25 cellular contexts compared by ENCODE assay signal in the genomic region with DNA sequence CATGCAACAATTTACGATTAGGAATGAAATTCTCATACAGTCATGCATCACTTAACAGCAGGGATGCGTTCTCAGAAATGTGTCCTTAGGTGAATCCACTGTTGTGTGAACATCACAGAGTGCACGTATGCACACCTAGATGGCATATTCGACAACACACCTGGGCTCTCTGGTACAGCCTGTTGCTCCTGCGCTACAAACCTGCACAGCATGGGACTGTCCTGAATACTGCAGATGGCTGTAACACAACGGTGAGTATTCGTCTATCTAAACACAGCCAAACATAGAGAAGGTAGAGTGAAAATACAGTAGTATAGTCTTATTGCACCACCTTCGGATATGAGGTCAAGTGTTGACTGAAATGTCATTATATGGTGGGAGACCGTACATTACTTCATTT. TPM values are rescaled to one million over a fixed set of nuclear protein-coding genes. Genes with fewer than 3 reads are reported as not detected.
DNase-seq lines count a peak whose midpoint lies in the region; ATAC-seq, FAIRE-seq and TF ChIP-seq lines count a peak whose summit lies in the region.
"Had no signal": no experiment of that assay in that cellular context is flagged by ENCODE, and none has a peak within 500 bp of the region (broad histone marks: within the 10 kb centered on the region; RNA-seq: fewer than 3 reads in every experiment).

No MANE protein-coding gene starts in this region.

- DNase-seq in ELF-1 (ENCODE audit: low read depth, low spot score) (peak; percentile 0), NCI-H69 (lab: John Stamatoyannopoulos, UW) (peak; percentile 12), H1 (ENCODE audit: low read depth in 1 of 2, low spot score in 2 of 2) (no peak), foreskin melanocyte (no peak), HuH-7 (ENCODE audit: low spot score) (no peak)
- DNase-seq: Calu3; CD4-positive, alpha-beta memory T cell; COR-L47; DMS53; DMS79 treated with DMSO at 0.1 percent for 48 hours; H9; HFFc6 had no signal

- peak overlapping the region; percentile 74; the same call in 1 of the 2 replicates for H2BK15ac ChIP-seq in H1 (ENCODE audit: low read length)

- H4K5ac ChIP-seq in H1 (ENCODE audit: insufficient read length, low read depth, low read length): no peak overlapping the region

- H2BK5ac ChIP-seq in H1 (ENCODE audit: low read depth, low read length): no peak overlapping the region

- H3K4me3 ChIP-seq in HEK293 (ENCODE audit: low read depth, low read length): no peak overlapping the region
- no peak overlapping the region for H3K4me3 ChIP-seq in H1 (ENCODE audit: extremely low read depth in 1 of 4, insufficient read depth in 2 of 4, low read depth in 3 of 4, low read length in 4 of 4)
- H3K4me3 ChIP-seq: GM23248 had no signal

- no peak overlapping the region for H4K8ac ChIP-seq in H1 (ENCODE audit: extremely low read depth, insufficient read depth, low read length)

- 93% methylated on average over 9 of the region's 9 CpGs; no CpG with 5 or more reads in 1 of the 2 experiments for WGBS in H1 (ENCODE audit: extremely low coverage in 1 of 2, insufficient coverage in 1 of 2, insufficient read length in 1 of 2, insufficient replicate concordance in 2 of 2, low coverage in 1 of 2, low lambda C conversion rate in 2 of 2, missing lambda C conversion rate in 1 of 2), 2 experiments

- H3K27me3 ChIP-seq in H1 (replicated peaks in 1 of 4; ENCODE audit: control insufficient read depth in 3 of 4, extremely low read depth in 1 of 4, insufficient read depth in 3 of 4, low read length in 3 of 4): no peaks in the 10 kb centered on the region

- POLR2A ChIA-PET in HEK293 (lab: Yijun Ruan, JAX) (no interaction called here), H1 (lab: Charles Lee; ENCODE audit: partially characterized antibody) (no interaction called here)

- no peak for ATAC-seq in GM18519 (IDR thresholded peaks at IDR 0.05; ENCODE audit: low FRiP score, unreplicated experiment)
- no peak for ATAC-seq in GM18498 (IDR thresholded peaks at IDR 0.05; ENCODE audit: unreplicated experiment)
- ATAC-seq: HCT116 had no signal

- no peaks in the 10 kb centered on the region for H3K9me3 ChIP-seq in HEK293 (ENCODE audit: control insufficient read depth, insufficient read depth, low read depth, low read length)
- peaks cover 10 to 15% of the 10 kb centered on the region in 2 experiments; a peak in 3 of 4 replicates for H3K9me3 ChIP-seq in H1 (ENCODE audit: insufficient read depth in 2 of 2, low read depth in 1 of 2, low read length in 1 of 2)

- no peak overlapping the region for H2AFZ ChIP-seq in H1 (ENCODE audit: low read length)
- H2AFZ ChIP-seq: GM23248 had no signal

- no peak overlapping the region for H3K4me2 ChIP-seq in H1 (ENCODE audit: insufficient read depth in 1 of 2, low read depth in 2 of 2, low read length in 2 of 2)

- H3K27ac ChIP-seq in HEK293 (ENCODE audit: extremely low read depth, low read depth, low read length): no peak overlapping the region
- no peak overlapping the region for H3K27ac ChIP-seq in H1 (ENCODE audit: low read depth, low read length)
- H3K27ac ChIP-seq: GM23248 had no signal

- H3K14ac ChIP-seq in H1 (ENCODE audit: insufficient read length): no peak overlapping the region

- no peaks in the 10 kb centered on the region for H3K23me2 ChIP-seq in H1 (ENCODE audit: low read depth, low read length)

- no peak overlapping the region for H4K91ac ChIP-seq in H1 (replicated peaks; ENCODE audit: insufficient read length, low read length)

- TF ChIP-seq EP300 in H1 (IDR thresholded peaks at IDR 0.05; ENCODE audit: borderline replicate concordance in 1 of 2, low read depth in 2 of 2, low read length in 2 of 2): no peak

- no peak for TF ChIP-seq CTCF in HEK293 (tag by site-specific recombination; IDR thresholded peaks at IDR 0.05)
- no peak for TF ChIP-seq CTCF in H1 (IDR thresholded peaks at IDR 0.05; ENCODE audit: control extremely low read depth in 1 of 3, insufficient read depth in 1 of 3, low read depth in 1 of 3, low read length in 3 of 3)

- CTCF ChIA-PET in HEK293 (lab: Yijun Ruan, JAX) (interaction anchor here (0.6 kb wide), 1 partner anchor 286 kb away, joined by 3 read pairs; no protein-coding TSS in a partner anchor), H1 (lab: Charles Lee; ENCODE audit: partially characterized antibody) (interaction anchor here (0.6 to 5.9 kb wide), 11 partner anchors 7 to 133 kb away, joined by 3 to 77 read pairs (median 5); no protein-coding TSS in a partner anchor)

- no peak overlapping the region for H2BK12ac ChIP-seq in H1 (ENCODE audit: low read depth, low read length)

- H2BK120ac ChIP-seq in H1 (replicated peaks; ENCODE audit: low read depth, low read length): no peak overlapping the region

- no peak overlapping the region for H2AK5ac ChIP-seq in H1 (ENCODE audit: low read depth, low read length)

- H3K23ac ChIP-seq in H1 (ENCODE audit: insufficient read length): no peak overlapping the region

- no peaks in the 10 kb centered on the region for H4K20me1 ChIP-seq in H1 (replicated peaks in 1 of 2; ENCODE audit: control insufficient read depth in 1 of 2, insufficient read depth in 2 of 2, low read length in 2 of 2)

- TF ChIP-seq POLR2A in H1 (IDR thresholded peaks at IDR 0.05; ENCODE audit: control extremely low read depth in 1 of 2, low read depth in 2 of 2, low read length in 2 of 2): no peak

- H3K56ac ChIP-seq in H1 (replicated peaks; ENCODE audit: insufficient read length, low read depth, low read length): no peak overlapping the region

- H3K79me2 ChIP-seq in H1 (ENCODE audit: control insufficient read depth in 1 of 2, insufficient read depth in 2 of 2, low read length in 2 of 2): no peaks in the 10 kb centered on the region

- no peaks in the 10 kb centered on the region for H3K4me1 ChIP-seq in HEK293 (ENCODE audit: control insufficient read depth, insufficient read depth, low read length)
- peaks cover 6 to 11% (median 9%) of the 10 kb centered on the region in 4 experiments; a peak in 5 of 7 replicates for H3K4me1 ChIP-seq in H1 (replicated peaks in 1 of 4; ENCODE audit: control insufficient read depth in 3 of 4, insufficient read depth in 4 of 4, low read length in 3 of 4)

- no peak for FAIRE-seq in H1 (lab: Jason Lieb, UNC)
- FAIRE-seq: G401.6, GM18507, GM19239 had no signal

- no peak overlapping the region for H2BK20ac ChIP-seq in H1 (ENCODE audit: low read length)

- H3K36me3 ChIP-seq in HEK293 (ENCODE audit: control insufficient read depth in 2 of 2, insufficient read depth in 1 of 2, low read length in 2 of 2) (no peaks in the 10 kb centered on the region), H1 (ENCODE audit: control insufficient read depth in 2 of 4, insufficient read depth in 4 of 4, low read length in 3 of 4) (no peaks in the 10 kb centered on the region)

- no peaks in the 10 kb centered on the region for H3K79me1 ChIP-seq in H1 (ENCODE audit: low read depth, low read length)

- no peak overlapping the region for H3K18ac ChIP-seq in H1 (ENCODE audit: extremely low read depth, low read length)

- TF ChIP-seq RAD21 in H1 (IDR thresholded peaks at IDR 0.05 in 1 of 2, conservative IDR thresholded peaks at IDR 0.05 in 1 of 2; ENCODE audit: low read depth in 2 of 2, low read length in 2 of 2): no peak

- no peak overlapping the region for H3K4ac ChIP-seq in H1 (replicated peaks; ENCODE audit: insufficient read length, low read depth, low read length)

- no peak overlapping the region for H3K9ac ChIP-seq in H1 (replicated peaks in 1 of 4; ENCODE audit: extremely low read depth in 1 of 4, low read depth in 3 of 4, low read length in 3 of 4)
- H3K9ac ChIP-seq: GM23248 had no signal

TF ChIP-seq in HEK293, 187 proteins besides CTCF, POLR2A, EP300 and RAD21:
- 0 out of 2 replicates have a peak, but pooled peaks have one; percentile 35 for TF ChIP-seq SCRT1 (tag by site-specific recombination; IDR thresholded peaks at IDR 0.05; ENCODE audit: borderline replicate concordance)
- TF ChIP-seq SETDB1 (IDR thresholded peaks at IDR 0.05; ENCODE audit: insufficient read length, low read length): peak; percentile 24
- no peak for TF ChIP-seq BCL11A (tag by site-specific recombination; IDR thresholded peaks at IDR 0.05; ENCODE audit: low read depth)
- TF ChIP-seq TRIM28 (IDR thresholded peaks at IDR 0.05; ENCODE audit: borderline replicate concordance, low read length): peak; percentile 95; the same call in 1 of the 2 replicates
- TF ChIP-seq ZNF221 (tag by site-specific recombination; IDR thresholded peaks at IDR 0.05; ENCODE audit: borderline replicate concordance): no peak
- no peak for TF ChIP-seq ZNF350 (tag by site-specific recombination; IDR thresholded peaks at IDR 0.05)

TF ChIP-seq in H1, 55 proteins besides CTCF, POLR2A, EP300 and RAD21 (continues in another document):
- TF ChIP-seq TEAD4 (IDR thresholded peaks at IDR 0.05; ENCODE audit: low read depth, low read length) (no peak), NANOG (IDR thresholded peaks at IDR 0.05; ENCODE audit: insufficient read depth, low read depth, low read length, poor library complexity, severe bottlenecking) (no peak), CREB1 (IDR thresholded peaks at IDR 0.05) (no peak), TAF7 (optimal IDR thresholded peaks at IDR 0.05; ENCODE audit: borderline replicate concordance, low read depth, low read length) (no peak), POLR2AphosphoS5 (IDR thresholded peaks at IDR 0.05; ENCODE audit: low read depth, low read length) (no peak), ASH2L (IDR thresholded peaks at IDR 0.05; ENCODE audit: low read length) (no peak), CBX5 (IDR thresholded peaks at IDR 0.05; ENCODE audit: low read depth, low read length) (no peak), ZNF274 (IDR thresholded peaks at IDR 0.05; ENCODE audit: borderline replicate concordance, extremely low read depth, low read length) (no peak)

RNA-seq across cellular contexts. Expression of a gene that starts 44.0 kb away (rescaled TPM):
- 0.26 and 0.42 TPM in 2 replicates for total RNA-seq in H1 (2021; fragmentation: NEBNext Ultra II Directional; extraction: Animal tissue kit (Norgen Biotek cat#: 25700))
- 0.11 and 0.33 TPM in 2 replicates for polyA plus RNA-seq in H1 (2011; rRNA removed)
- polyA plus RNA-seq in H1 (2011; cell fraction: cytosol; rRNA removed): 0.25 TPM
- polyA plus RNA-seq in H1 (2011; cell fraction: nucleus; rRNA removed): not detected
- polyA plus RNA-seq in H1 (2012, experiment 1 of 2): 0.14 to 0.25 TPM (median 0.19 TPM) in 4 replicates
- polyA plus RNA-seq in H1 (2012, experiment 2 of 2): 0.08 TPM
- 0.47 TPM for polyA plus RNA-seq in H1 (2013, experiment 1 of 2)
- polyA plus RNA-seq in H1 (2013, experiment 2 of 2): 0.37 TPM
- polyA minus RNA-seq in H1 (2011; rRNA and poly(A)+ RNA removed): 0.22 and 0.24 TPM in 2 replicates
- not detected for polyA minus RNA-seq in H1 (2011; cell fraction: cytosol; rRNA and poly(A)+ RNA removed)
- 0.30 TPM for polyA minus RNA-seq in H1 (2011; cell fraction: nucleus; rRNA and poly(A)+ RNA removed)
- total RNA-seq: A172, A673, Calu3, Daoy, GM23248, H9, HFFc6 had no signal
- polyA plus RNA-seq: BJ, GM23248 had no signal

RNA-seq across cellular contexts. Expression of a gene that starts 47.6 kb away (rescaled TPM):
- 0.10 and 0.19 TPM in 2 replicates for total RNA-seq in H1 (2021; fragmentation: NEBNext Ultra II Directional; extraction: Animal tissue kit (Norgen Biotek cat#: 25700))
- polyA plus RNA-seq in H1 (2011; rRNA removed): 0.08 TPM in 2 replicates
- polyA plus RNA-seq in H1 (2011; cell fraction: cytosol; rRNA removed): 0.05 TPM
- 0.16 TPM for polyA plus RNA-seq in H1 (2011; cell fraction: nucleus; rRNA removed)
- polyA plus RNA-seq in H1 (2012, experiment 1 of 2): 0.07 to 0.20 TPM (median 0.12 TPM) in 4 replicates
- polyA plus RNA-seq in H1 (2012, experiment 2 of 2): 0.09 TPM
- 0.20 TPM for polyA plus RNA-seq in H1 (2013, experiment 1 of 2)
- polyA plus RNA-seq in H1 (2013, experiment 2 of 2): 0.28 TPM
- polyA minus RNA-seq in H1 (2011; rRNA and poly(A)+ RNA removed): 0.09 and 0.12 TPM in 2 replicates
- polyA minus RNA-seq in H1 (2011; cell fraction: cytosol; rRNA and poly(A)+ RNA removed): not detected
- polyA minus RNA-seq in H1 (2011; cell fraction: nucleus; rRNA and poly(A)+ RNA removed): not detected
- total RNA-seq: A172; A673; Calu3; CD4-positive, alpha-beta memory T cell; GM23248; H4; HFFc6 had no signal
- polyA plus RNA-seq: CD4-positive, alpha-beta memory T cell; GM23248 had no signal

Comparison
In these comparisons a context has a peak if more than half of its experiments do, and no peak if none do; other contexts are left out.
1. DNase-seq: peak in ELF-1 (single experiment) and NCI-H69 (single experiment); none in H1 (0 of 2), foreskin melanocyte (single experiment) and HuH-7 (single experiment).